Comparison of ENCODE assay signal across 1 cellular context in genomic region chr16:84548971-84549844, GRCh38.
TF ChIP-seq lines count a peak whose summit lies in the region.

No MANE protein-coding gene starts in this region.

TF ChIP-seq in K562, 482 proteins besides CTCF, POLR2A, EP300 and RAD21 (continued from another document and continues in another):
- TF ChIP-seq, protein P1, sequence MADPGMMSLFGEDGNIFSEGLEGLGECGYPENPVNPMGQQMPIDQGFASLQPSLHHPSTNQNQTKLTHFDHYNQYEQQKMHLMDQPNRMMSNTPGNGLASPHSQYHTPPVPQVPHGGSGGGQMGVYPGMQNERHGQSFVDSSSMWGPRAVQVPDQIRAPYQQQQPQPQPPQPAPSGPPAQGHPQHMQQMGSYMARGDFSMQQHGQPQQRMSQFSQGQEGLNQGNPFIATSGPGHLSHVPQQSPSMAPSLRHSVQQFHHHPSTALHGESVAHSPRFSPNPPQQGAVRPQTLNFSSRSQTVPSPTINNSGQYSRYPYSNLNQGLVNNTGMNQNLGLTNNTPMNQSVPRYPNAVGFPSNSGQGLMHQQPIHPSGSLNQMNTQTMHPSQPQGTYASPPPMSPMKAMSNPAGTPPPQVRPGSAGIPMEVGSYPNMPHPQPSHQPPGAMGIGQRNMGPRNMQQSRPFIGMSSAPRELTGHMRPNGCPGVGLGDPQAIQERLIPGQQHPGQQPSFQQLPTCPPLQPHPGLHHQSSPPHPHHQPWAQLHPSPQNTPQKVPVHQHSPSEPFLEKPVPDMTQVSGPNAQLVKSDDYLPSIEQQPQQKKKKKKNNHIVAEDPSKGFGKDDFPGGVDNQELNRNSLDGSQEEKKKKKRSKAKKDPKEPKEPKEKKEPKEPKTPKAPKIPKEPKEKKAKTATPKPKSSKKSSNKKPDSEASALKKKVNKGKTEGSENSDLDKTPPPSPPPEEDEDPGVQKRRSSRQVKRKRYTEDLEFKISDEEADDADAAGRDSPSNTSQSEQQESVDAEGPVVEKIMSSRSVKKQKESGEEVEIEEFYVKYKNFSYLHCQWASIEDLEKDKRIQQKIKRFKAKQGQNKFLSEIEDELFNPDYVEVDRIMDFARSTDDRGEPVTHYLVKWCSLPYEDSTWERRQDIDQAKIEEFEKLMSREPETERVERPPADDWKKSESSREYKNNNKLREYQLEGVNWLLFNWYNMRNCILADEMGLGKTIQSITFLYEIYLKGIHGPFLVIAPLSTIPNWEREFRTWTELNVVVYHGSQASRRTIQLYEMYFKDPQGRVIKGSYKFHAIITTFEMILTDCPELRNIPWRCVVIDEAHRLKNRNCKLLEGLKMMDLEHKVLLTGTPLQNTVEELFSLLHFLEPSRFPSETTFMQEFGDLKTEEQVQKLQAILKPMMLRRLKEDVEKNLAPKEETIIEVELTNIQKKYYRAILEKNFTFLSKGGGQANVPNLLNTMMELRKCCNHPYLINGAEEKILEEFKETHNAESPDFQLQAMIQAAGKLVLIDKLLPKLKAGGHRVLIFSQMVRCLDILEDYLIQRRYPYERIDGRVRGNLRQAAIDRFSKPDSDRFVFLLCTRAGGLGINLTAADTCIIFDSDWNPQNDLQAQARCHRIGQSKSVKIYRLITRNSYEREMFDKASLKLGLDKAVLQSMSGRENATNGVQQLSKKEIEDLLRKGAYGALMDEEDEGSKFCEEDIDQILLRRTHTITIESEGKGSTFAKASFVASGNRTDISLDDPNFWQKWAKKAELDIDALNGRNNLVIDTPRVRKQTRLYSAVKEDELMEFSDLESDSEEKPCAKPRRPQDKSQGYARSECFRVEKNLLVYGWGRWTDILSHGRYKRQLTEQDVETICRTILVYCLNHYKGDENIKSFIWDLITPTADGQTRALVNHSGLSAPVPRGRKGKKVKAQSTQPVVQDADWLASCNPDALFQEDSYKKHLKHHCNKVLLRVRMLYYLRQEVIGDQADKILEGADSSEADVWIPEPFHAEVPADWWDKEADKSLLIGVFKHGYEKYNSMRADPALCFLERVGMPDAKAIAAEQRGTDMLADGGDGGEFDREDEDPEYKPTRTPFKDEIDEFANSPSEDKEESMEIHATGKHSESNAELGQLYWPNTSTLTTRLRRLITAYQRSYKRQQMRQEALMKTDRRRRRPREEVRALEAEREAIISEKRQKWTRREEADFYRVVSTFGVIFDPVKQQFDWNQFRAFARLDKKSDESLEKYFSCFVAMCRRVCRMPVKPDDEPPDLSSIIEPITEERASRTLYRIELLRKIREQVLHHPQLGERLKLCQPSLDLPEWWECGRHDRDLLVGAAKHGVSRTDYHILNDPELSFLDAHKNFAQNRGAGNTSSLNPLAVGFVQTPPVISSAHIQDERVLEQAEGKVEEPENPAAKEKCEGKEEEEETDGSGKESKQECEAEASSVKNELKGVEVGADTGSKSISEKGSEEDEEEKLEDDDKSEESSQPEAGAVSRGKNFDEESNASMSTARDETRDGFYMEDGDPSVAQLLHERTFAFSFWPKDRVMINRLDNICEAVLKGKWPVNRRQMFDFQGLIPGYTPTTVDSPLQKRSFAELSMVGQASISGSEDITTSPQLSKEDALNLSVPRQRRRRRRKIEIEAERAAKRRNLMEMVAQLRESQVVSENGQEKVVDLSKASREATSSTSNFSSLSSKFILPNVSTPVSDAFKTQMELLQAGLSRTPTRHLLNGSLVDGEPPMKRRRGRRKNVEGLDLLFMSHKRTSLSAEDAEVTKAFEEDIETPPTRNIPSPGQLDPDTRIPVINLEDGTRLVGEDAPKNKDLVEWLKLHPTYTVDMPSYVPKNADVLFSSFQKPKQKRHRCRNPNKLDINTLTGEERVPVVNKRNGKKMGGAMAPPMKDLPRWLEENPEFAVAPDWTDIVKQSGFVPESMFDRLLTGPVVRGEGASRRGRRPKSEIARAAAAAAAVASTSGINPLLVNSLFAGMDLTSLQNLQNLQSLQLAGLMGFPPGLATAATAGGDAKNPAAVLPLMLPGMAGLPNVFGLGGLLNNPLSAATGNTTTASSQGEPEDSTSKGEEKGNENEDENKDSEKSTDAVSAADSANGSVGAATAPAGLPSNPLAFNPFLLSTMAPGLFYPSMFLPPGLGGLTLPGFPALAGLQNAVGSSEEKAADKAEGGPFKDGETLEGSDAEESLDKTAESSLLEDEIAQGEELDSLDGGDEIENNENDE (IDR thresholded peaks at IDR 0.05; ENCODE audit: low read depth, low read length): no peak
- TF ChIP-seq ZFPM2 (CRISPR knock-in tag; IDR thresholded peaks at IDR 0.05): no peak
- TF ChIP-seq SMARCC2 (IDR thresholded peaks at IDR 0.05; ENCODE audit: low read depth): no peak
- TF ChIP-seq ASH1L (IDR thresholded peaks at IDR 0.05; ENCODE audit: borderline replicate concordance, low read depth, partially characterized antibody): no peak
- TF ChIP-seq IRF9 (tag; IDR thresholded peaks at IDR 0.05): no peak
- TF ChIP-seq ZNF77 (CRISPR knock-in tag; IDR thresholded peaks at IDR 0.05): no peak
- TF ChIP-seq, protein P2, sequence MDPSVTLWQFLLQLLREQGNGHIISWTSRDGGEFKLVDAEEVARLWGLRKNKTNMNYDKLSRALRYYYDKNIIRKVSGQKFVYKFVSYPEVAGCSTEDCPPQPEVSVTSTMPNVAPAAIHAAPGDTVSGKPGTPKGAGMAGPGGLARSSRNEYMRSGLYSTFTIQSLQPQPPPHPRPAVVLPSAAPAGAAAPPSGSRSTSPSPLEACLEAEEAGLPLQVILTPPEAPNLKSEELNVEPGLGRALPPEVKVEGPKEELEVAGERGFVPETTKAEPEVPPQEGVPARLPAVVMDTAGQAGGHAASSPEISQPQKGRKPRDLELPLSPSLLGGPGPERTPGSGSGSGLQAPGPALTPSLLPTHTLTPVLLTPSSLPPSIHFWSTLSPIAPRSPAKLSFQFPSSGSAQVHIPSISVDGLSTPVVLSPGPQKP (CRISPR knock-in tag; IDR thresholded peaks at IDR 0.05): no peak
- TF ChIP-seq ZBTB26 (CRISPR knock-in tag; IDR thresholded peaks at IDR 0.05): no peak
- TF ChIP-seq TCF7L2 (IDR thresholded peaks at IDR 0.05; ENCODE audit: low read depth, low read length): no peak
- TF ChIP-seq KAT8 (IDR thresholded peaks at IDR 0.05; ENCODE audit: low read depth): no peak
- no peak for TF ChIP-seq ZNF239 (CRISPR knock-in tag; IDR thresholded peaks at IDR 0.05)
- TF ChIP-seq NR3C1 (CRISPR knock-in tag; IDR thresholded peaks at IDR 0.05): no peak
- TF ChIP-seq, protein P3, sequence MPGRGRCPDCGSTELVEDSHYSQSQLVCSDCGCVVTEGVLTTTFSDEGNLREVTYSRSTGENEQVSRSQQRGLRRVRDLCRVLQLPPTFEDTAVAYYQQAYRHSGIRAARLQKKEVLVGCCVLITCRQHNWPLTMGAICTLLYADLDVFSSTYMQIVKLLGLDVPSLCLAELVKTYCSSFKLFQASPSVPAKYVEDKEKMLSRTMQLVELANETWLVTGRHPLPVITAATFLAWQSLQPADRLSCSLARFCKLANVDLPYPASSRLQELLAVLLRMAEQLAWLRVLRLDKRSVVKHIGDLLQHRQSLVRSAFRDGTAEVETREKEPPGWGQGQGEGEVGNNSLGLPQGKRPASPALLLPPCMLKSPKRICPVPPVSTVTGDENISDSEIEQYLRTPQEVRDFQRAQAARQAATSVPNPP (IDR thresholded peaks at IDR 0.05; ENCODE audit: borderline replicate concordance, insufficient read depth, insufficient read length): no peak
- TF ChIP-seq, protein P4, sequence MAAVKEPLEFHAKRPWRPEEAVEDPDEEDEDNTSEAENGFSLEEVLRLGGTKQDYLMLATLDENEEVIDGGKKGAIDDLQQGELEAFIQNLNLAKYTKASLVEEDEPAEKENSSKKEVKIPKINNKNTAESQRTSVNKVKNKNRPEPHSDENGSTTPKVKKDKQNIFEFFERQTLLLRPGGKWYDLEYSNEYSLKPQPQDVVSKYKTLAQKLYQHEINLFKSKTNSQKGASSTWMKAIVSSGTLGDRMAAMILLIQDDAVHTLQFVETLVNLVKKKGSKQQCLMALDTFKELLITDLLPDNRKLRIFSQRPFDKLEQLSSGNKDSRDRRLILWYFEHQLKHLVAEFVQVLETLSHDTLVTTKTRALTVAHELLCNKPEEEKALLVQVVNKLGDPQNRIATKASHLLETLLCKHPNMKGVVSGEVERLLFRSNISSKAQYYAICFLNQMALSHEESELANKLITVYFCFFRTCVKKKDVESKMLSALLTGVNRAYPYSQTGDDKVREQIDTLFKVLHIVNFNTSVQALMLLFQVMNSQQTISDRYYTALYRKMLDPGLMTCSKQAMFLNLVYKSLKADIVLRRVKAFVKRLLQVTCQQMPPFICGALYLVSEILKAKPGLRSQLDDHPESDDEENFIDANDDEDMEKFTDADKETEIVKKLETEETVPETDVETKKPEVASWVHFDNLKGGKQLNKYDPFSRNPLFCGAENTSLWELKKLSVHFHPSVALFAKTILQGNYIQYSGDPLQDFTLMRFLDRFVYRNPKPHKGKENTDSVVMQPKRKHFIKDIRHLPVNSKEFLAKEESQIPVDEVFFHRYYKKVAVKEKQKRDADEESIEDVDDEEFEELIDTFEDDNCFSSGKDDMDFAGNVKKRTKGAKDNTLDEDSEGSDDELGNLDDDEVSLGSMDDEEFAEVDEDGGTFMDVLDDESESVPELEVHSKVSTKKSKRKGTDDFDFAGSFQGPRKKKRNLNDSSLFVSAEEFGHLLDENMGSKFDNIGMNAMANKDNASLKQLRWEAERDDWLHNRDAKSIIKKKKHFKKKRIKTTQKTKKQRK (IDR thresholded peaks at IDR 0.05; ENCODE audit: borderline replicate concordance, low read depth, low read length): no peak
- TF ChIP-seq HDAC8 (tag; IDR thresholded peaks at IDR 0.05): no peak
- TF ChIP-seq PTTG1 (tag; IDR thresholded peaks at IDR 0.05; ENCODE audit: low read depth): no peak
- no peak for TF ChIP-seq CBX3 (IDR thresholded peaks at IDR 0.05; ENCODE audit: borderline replicate concordance in 1 of 2, low read length in 2 of 2)
- no peak for TF ChIP-seq ETV6 (IDR thresholded peaks at IDR 0.05; ENCODE audit: borderline replicate concordance in 1 of 2, low read depth in 2 of 2, low read length in 1 of 2)
- no peak for TF ChIP-seq ETV6 (CRISPR knock-in tag; IDR thresholded peaks at IDR 0.05; ENCODE audit: borderline replicate concordance)
- TF ChIP-seq ETS2 (tag; IDR thresholded peaks at IDR 0.05; ENCODE audit: borderline replicate concordance, poor library complexity, severe bottlenecking): no peak
- no peak for TF ChIP-seq WHSC1 (IDR thresholded peaks at IDR 0.05; ENCODE audit: low read length)
- TF ChIP-seq ATF7 (IDR thresholded peaks at IDR 0.05): no peak
- no peak for TF ChIP-seq ZNF24 (IDR thresholded peaks at IDR 0.05)
- no peak for TF ChIP-seq ZBTB12 (CRISPR knock-in tag; IDR thresholded peaks at IDR 0.05)
- no peak for TF ChIP-seq HNRNPK (IDR thresholded peaks at IDR 0.05; ENCODE audit: low read depth, low read length, poor library complexity, severe bottlenecking)
- TF ChIP-seq, protein P5, sequence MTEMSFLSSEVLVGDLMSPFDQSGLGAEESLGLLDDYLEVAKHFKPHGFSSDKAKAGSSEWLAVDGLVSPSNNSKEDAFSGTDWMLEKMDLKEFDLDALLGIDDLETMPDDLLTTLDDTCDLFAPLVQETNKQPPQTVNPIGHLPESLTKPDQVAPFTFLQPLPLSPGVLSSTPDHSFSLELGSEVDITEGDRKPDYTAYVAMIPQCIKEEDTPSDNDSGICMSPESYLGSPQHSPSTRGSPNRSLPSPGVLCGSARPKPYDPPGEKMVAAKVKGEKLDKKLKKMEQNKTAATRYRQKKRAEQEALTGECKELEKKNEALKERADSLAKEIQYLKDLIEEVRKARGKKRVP (CRISPR knock-in tag; IDR thresholded peaks at IDR 0.05): no peak
- TF ChIP-seq ZNF134 (CRISPR knock-in tag; conservative IDR thresholded peaks at IDR 0.05): no peak
- no peak for TF ChIP-seq ZNF280B (CRISPR knock-in tag; IDR thresholded peaks at IDR 0.05)
- no peak for TF ChIP-seq PHF8 (IDR thresholded peaks at IDR 0.05; ENCODE audit: borderline replicate concordance, low read length)
- no peak for TF ChIP-seq MTA1 (IDR thresholded peaks at IDR 0.05; ENCODE audit: borderline replicate concordance)
- TF ChIP-seq ZNF639 (CRISPR knock-in tag; conservative IDR thresholded peaks at IDR 0.05 in 1 of 2, IDR thresholded peaks at IDR 0.05 in 1 of 2): no peak
- no peak for TF ChIP-seq SMAD3 (CRISPR knock-in tag; conservative IDR thresholded peaks at IDR 0.05)
- TF ChIP-seq CREM (IDR thresholded peaks at IDR 0.05; ENCODE audit: low read depth): no peak
